8 cellular contexts compared by ENCODE assay signal in the genomic region with DNA sequence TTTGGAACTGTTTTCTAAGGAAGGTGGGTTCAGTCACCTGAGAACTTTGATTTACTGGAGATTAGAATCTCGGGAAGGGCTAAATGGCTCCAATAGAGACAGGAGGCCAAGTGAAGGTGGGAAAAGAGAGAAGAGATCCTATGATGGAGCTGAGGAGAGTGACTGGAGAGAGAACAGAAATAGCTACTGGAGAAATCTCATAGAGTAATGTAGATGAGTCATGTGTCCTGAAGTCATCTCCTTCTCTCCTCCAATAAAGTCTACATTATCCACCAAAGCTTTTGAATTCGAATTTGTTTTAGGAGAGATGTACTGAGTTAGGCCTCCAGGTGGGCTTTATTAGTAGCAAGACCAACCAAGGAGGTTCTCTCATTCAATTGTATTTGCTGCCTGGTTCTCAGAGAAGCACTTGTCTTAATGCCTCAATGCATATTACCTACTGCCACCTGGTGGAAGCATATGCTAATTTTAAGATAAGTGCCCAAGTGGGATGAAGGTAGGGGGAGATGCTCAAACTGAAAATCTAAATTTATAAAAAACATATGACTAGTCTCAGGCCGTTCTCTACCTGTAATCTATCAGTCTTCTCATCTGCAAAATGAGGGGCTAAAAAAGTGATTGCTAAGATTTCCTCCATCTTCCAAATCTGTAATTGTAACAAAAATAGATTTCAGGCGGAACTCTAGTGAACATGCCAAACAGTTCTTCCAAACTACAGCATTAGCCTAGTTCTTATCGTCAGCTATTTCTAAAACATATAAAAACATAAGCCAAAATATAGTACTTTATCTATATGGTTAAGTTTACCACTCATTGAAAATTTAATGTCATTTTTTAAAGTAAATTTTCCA. TPM values are rescaled to one million over a fixed set of nuclear protein-coding genes. Genes with fewer than 3 reads are reported as not detected.
DNase-seq lines count a peak whose midpoint lies in the region; ATAC-seq and TF ChIP-seq lines count a peak whose summit lies in the region.

No MANE protein-coding gene starts in this region.

- peak; percentile 71 for ATAC-seq in HG02763 (IDR thresholded peaks at IDR 0.05; ENCODE audit: unreplicated experiment)
- ATAC-seq in body of pancreas = peak; percentile 75
- ATAC-seq in lung (ENCODE audit: insufficient read depth, low FRiP score) = no peak

- H3K36me3 ChIP-seq in body of pancreas (replicated peaks in 1 of 2; ENCODE audit: insufficient read depth in 1 of 2, low read depth in 2 of 2) (no peaks in the 10 kb centered on the region), lung (ENCODE audit: control insufficient read depth in 2 of 2, insufficient read depth in 2 of 2, low read length in 2 of 2) (no peaks in the 10 kb centered on the region), testis (ENCODE audit: low read depth, missing control alignments) (no peaks in the 10 kb centered on the region)

- no peaks in the 10 kb centered on the region for H3K9me3 ChIP-seq in body of pancreas
- no peaks in the 10 kb centered on the region for H3K9me3 ChIP-seq in lung (ENCODE audit: control insufficient read depth in 2 of 2, insufficient read depth in 1 of 2, low read length in 1 of 2)
- no peaks in the 10 kb centered on the region for H3K9me3 ChIP-seq in testis

- POLR2A ChIA-PET in AG04449 (lab: Yijun Ruan, JAX) = no interaction called here

- WGBS in body of pancreas, 2 donors = 41 to 47% methylated on average over 5 of the region's 5 CpGs
- WGBS in lung, 2 donors = 65 to 77% methylated on average over 5 of the region's 5 CpGs
- WGBS in testis, 2 donors = 65 to 76% methylated on average over 5 of the region's 5 CpGs

- no peak for TF ChIP-seq POLR2A in body of pancreas (IDR thresholded peaks at IDR 0.05)
- no peak for TF ChIP-seq POLR2A in testis (IDR thresholded peaks at IDR 0.05)

- H3K27ac ChIP-seq in body of pancreas (peak overlapping the region in 2 of 4 donors; percentile 42 to 52), lung (ENCODE audit: low read depth in 1 of 2, low read length in 1 of 2) (no peak overlapping the region), testis (no peak overlapping the region)

- H3K4me1 ChIP-seq in body of pancreas (peaks cover 8% of the 10 kb centered on the region), lung (ENCODE audit: control insufficient read depth in 2 of 2, insufficient read depth in 2 of 2, low read length in 2 of 2) (no peaks in the 10 kb centered on the region), testis (no peaks in the 10 kb centered on the region)

- CTCF ChIA-PET in AG04449 (lab: Yijun Ruan, JAX) = interaction anchor here (0.8 to 1.9 kb wide), 11 partner anchors 9 to 74 kb away, joined by 3 to 8 read pairs (median 3); no protein-coding TSS in a partner anchor

- H3K4me3 ChIP-seq in AG04449 (ENCODE audit: low read depth, low read length) (no peak overlapping the region), body of pancreas (no peak overlapping the region), lung (no peak overlapping the region), testis (no peak overlapping the region)

- peak; percentile 32 for TF ChIP-seq CTCF in AG04449 (IDR thresholded peaks at IDR 0.05; ENCODE audit: insufficient read depth, low read length, missing control alignments)
- peak; percentile 25 to 53 (median 49) for TF ChIP-seq CTCF in body of pancreas (IDR thresholded peaks at IDR 0.05)
- peak; percentile 31 for TF ChIP-seq CTCF in lung (IDR thresholded peaks at IDR 0.05; ENCODE audit: control extremely low read depth, extremely low read depth)
- peak in 1 of 3 experiments; percentile 19 for TF ChIP-seq CTCF in testis (IDR thresholded peaks at IDR 0.05)

- intact Hi-C loops in body of pancreas (cut with DNase I) = no loop called here
- intact Hi-C loops in testis (cut with DNase I; ENCODE audit: low total_unique reads) = no loop called here

- H3K27me3 ChIP-seq in body of pancreas (no peaks in the 10 kb centered on the region), lung (ENCODE audit: control insufficient read depth, insufficient read depth) (no peaks in the 10 kb centered on the region), testis (no peaks in the 10 kb centered on the region)

- DNase-seq in AG04449 (ENCODE audit: low read depth, low spot score) (no peak), GDM1 (lab: John Stamatoyannopoulos, UW) (peak; percentile 25), NCI-H2196 (lab: John Stamatoyannopoulos, UW; ENCODE audit: unreplicated experiment) (peak; percentile 54), body of pancreas (peak in 1 of 4 donors; percentile 37), lung (ENCODE audit: low spot score) (no peak), testis (no peak)
- no peak for DNase-seq in stimulated activated CD8-positive, alpha-beta memory T cell treated with anti-CD3 and anti-CD28 coated beads, Interleukin-4, amount 100 ng/mL, for 48 hours

RNA-seq across cellular contexts. Expression of a gene that starts 24.4 kb away (rescaled TPM):
- total RNA-seq in body of pancreas (1 to 10 TPM in 1 of 2 donors, under 1 TPM in 1; 0.66 to 1.3 TPM), lung (1 to 10 TPM; 2.4 to 9.1 TPM), testis (1 to 10 TPM; 3.6 to 5.9 TPM)
- polyA plus RNA-seq in lung (1 to 10 TPM in 1 of 2 donors, under 1 TPM in 1; 0.91 to 1.6 TPM), testis (ENCODE audit: insufficient read depth, low read depth, low replicate concordance) (3.1 TPM)

Comparison
In these comparisons a context has a peak if more than half of its experiments do, and no peak if none do; other contexts are left out.
1. DNase-seq: peak in GDM1 (single experiment) and NCI-H2196 (single experiment); none in AG04449 (single experiment), lung (single experiment), testis (single experiment) and stimulated activated CD8-positive, alpha-beta memory T cell treated with anti-CD3 and anti-CD28 coated beads, Interleukin-4, amount 100 ng/mL, for 48 hours (single experiment).